17 cellular contexts compared by ENCODE assay signal in genomic region chr5:94503677-94504076, GRCh38.
"Had no signal": no experiment of that assay in that cellular context is flagged by ENCODE, and none has a peak within 500 bp of the region (broad histone marks: within the 10 kb centered on the region; RNA-seq: fewer than 3 reads in every experiment).

No MANE protein-coding gene starts in this region.

- H3K9me3 ChIP-seq: adrenal gland, gastroesophageal sphincter, heart left ventricle, left lung, prostate gland, right atrium auricular region, tibial artery had no signal

- H3K4me1 ChIP-seq: adrenal gland, gastroesophageal sphincter, heart left ventricle, left lung, prostate gland, right atrium auricular region, tibial artery had no signal

- ATAC-seq: activated CD4-positive, alpha-beta T cell treated with anti-CD3 and anti-CD28 coated beads for 36 hours; activated naive CD4-positive, alpha-beta T cell treated with anti-CD3 and anti-CD28 coated beads, Interleukin-2, amount 50 U/mL, for 72 hours; gastroesophageal sphincter; heart left ventricle; left lung; stimulated activated naive CD8-positive, alpha-beta T cell treated with anti-CD3 and anti-CD28 coated beads, Interleukin-15, Interleukin-2, amounts not matched to agents 100 U/mL and 50 U/mL, for 24 hours; WTC11 had no signal

- H3K4me3 ChIP-seq: adrenal gland, dorsolateral prefrontal cortex, gastroesophageal sphincter, heart left ventricle, left lung, prostate gland, right atrium auricular region, tibial artery had no signal

- H3K36me3 ChIP-seq: adrenal gland, gastroesophageal sphincter, heart left ventricle, left lung, prostate gland, right atrium auricular region, tibial artery had no signal

- H3K27me3 ChIP-seq: adrenal gland, dorsolateral prefrontal cortex, gastroesophageal sphincter, heart left ventricle, left lung, right atrium auricular region, tibial artery had no signal

- DNase-seq: activated CD4-positive, alpha-beta T cell treated with anti-CD3 and anti-CD28 coated beads for 36 hours; activated CD4-positive, alpha-beta T cell treated with anti-CD3 and anti-CD28 coated beads, Interleukin-2, amount 50 U/mL, for 48 hours; activated gamma-delta T cell treated with Interleukin-2 at 50 U/mL for 16 hours; adrenal gland; endodermal cell; heart left ventricle; kidney; left lung; stimulated activated naive CD8-positive, alpha-beta T cell treated with anti-CD3 and anti-CD28 coated beads, Interleukin-15, Interleukin-2, amounts not matched to agents 100 U/mL and 50 U/mL, for 24 hours; tibial artery had no signal

- H3K27ac ChIP-seq: adrenal gland, dorsolateral prefrontal cortex, epithelial cell of prostate, gastroesophageal sphincter, heart left ventricle, left lung, prostate gland, right atrium auricular region, tibial artery had no signal
